Comparison of ENCODE assay signal across 18 cellular contexts in the genomic region with DNA sequence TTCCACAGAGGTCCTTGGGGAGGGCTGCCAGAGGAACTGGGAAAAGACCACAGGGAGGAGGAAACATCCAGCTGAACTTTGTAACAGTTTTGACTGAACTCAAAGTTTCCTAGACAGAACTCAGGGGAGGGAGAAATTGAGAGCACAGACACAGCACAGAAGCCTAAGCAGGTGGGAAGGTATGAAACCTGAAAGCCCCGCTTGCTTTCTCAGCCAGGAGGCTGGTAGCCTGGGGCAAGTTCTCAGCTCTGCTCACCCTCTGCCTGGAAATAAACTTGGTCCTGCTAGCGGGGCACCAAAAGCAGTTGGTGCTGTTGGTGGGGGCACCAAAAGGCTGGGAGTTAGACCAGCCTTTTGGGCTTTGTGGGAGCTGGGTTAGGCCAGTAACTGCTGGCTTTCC. TPM values are rescaled to one million over a fixed set of nuclear protein-coding genes. Genes with fewer than 3 reads are reported as not detected.
DNase-seq lines count a peak whose midpoint lies in the region; ATAC-seq and TF ChIP-seq lines count a peak whose summit lies in the region.
"Had no signal": no experiment of that assay in that cellular context is flagged by ENCODE, and none has a peak within 500 bp of the region (broad histone marks: within the 10 kb centered on the region; RNA-seq: fewer than 3 reads in every experiment).

No MANE protein-coding gene starts in this region.

- H3K27ac ChIP-seq in MM.1S (ENCODE audit: low read length) (no peak overlapping the region), transverse colon (peak overlapping the region; percentile 22 to 61 (median 45))
- H3K27ac ChIP-seq: 22Rv1, GM23248 had no signal

- H3K9me2 ChIP-seq in MM.1S (replicated peaks; ENCODE audit: insufficient read depth, low read length), result no peaks in the 10 kb centered on the region

- H3K4me2 ChIP-seq in MM.1S (ENCODE audit: low read depth, low read length), result 0 out of 2 replicates have a peak overlapping the region, but pooled peaks have one; percentile 18

- DNase-seq in DMS79 treated with DMSO at 0.1 percent for 48 hours (lab: John Stamatoyannopoulos, UW), result peak; percentile 28
- DNase-seq in DMS79 (lab: John Stamatoyannopoulos, UW), result no peak
- peak; percentile 28 for DNase-seq in MM.1S
- DNase-seq in left colon, result no peak
- DNase-seq in transverse colon, result no peak
- DNase-seq in SW480 (ENCODE audit: low spot score), result no peak
- no peak for DNase-seq in activated effector memory CD4-positive, alpha-beta T cell treated with anti-CD3 and anti-CD28 coated beads, Interleukin-2, amount 50 U/mL, for 16 hours
- DNase-seq: C1 segment of cervical spinal cord; CD4-positive, alpha-beta memory T cell; DMS153; GM23248; KG1 had no signal

- WGBS in transverse colon (ENCODE audit: low coverage in 1 of 2), 2 donors, result 67% methylated on average over 2 of the region's 2 CpGs; no CpG with 5 or more reads in 1 of the 2 donors

- H3K9me3 ChIP-seq in MM.1S (replicated peaks; ENCODE audit: insufficient read depth, low read length), result no peaks in the 10 kb centered on the region
- no peaks in the 10 kb centered on the region for H3K9me3 ChIP-seq in transverse colon

- peaks cover 20% of the 10 kb centered on the region for H3K4me1 ChIP-seq in MM.1S (ENCODE audit: low read length)
- H3K4me1 ChIP-seq in transverse colon, result peaks cover 0 to 41% (median 25%) of the 10 kb centered on the region in 4 donors

- ATAC-seq in left colon (peak; percentile 36), GM21526 (IDR thresholded peaks at IDR 0.05; ENCODE audit: low FRiP score, unreplicated experiment) (no peak)
- ATAC-seq: HCT116 had no signal

- TF ChIP-seq CTCF in MM.1S (IDR thresholded peaks at IDR 0.05; ENCODE audit: low read length), result no peak
- no peak for TF ChIP-seq CTCF in transverse colon (IDR thresholded peaks at IDR 0.05)

- intact Hi-C loops in left colon (cut with DNase I, micrococcal nuclease), result no loop called here
- intact Hi-C loops in transverse colon (cut with DNase I; ENCODE audit: low total_unique reads), result no loop called here

- H3K36me3 ChIP-seq in MM.1S (replicated peaks; ENCODE audit: insufficient read depth, low read length), result no peaks in the 10 kb centered on the region
- H3K36me3 ChIP-seq in transverse colon, result no peaks in the 10 kb centered on the region

- H3K9ac ChIP-seq in MM.1S (ENCODE audit: low read length), result no peak overlapping the region
- H3K9ac ChIP-seq: GM23248 had no signal

- no peak for TF ChIP-seq POLR2A in transverse colon (IDR thresholded peaks at IDR 0.05)

- H3K4me3 ChIP-seq in MM.1S (ENCODE audit: low read length) (no peak overlapping the region), transverse colon (no peak overlapping the region)
- H3K4me3 ChIP-seq: GM23248 had no signal

- no peaks in the 10 kb centered on the region for H3K79me2 ChIP-seq in MM.1S (ENCODE audit: low read length)

- H3K27me3 ChIP-seq in MM.1S (replicated peaks; ENCODE audit: insufficient read depth, low read length), result no peaks in the 10 kb centered on the region; the same call in 1 of the 2 replicates
- no peaks in the 10 kb centered on the region for H3K27me3 ChIP-seq in transverse colon

- TF ChIP-seq EP300 in transverse colon (IDR thresholded peaks at IDR 0.05; ENCODE audit: low read depth), result no peak

- in situ Hi-C loops in transverse colon (cut with MboI; ENCODE audit: low pct_ligation_motif_present in 1 of 4, low pct_unique_long_range_greater_than_20kb in 1 of 4, low sequenced_read_pairs in 3 of 4), result no loop called here

- no peak overlapping the region for H2AFZ ChIP-seq in MM.1S (ENCODE audit: low read length)
- H2AFZ ChIP-seq: GM23248 had no signal

- no peaks in the 10 kb centered on the region for H4K20me1 ChIP-seq in MM.1S (ENCODE audit: insufficient read depth, low read length)

- peaks cover 10% of the 10 kb centered on the region for H3F3A ChIP-seq in MM.1S (ENCODE audit: insufficient read depth, low read length)

RNA-seq across cellular contexts. Expression of gene OR4E1, which starts 25.9 kb away (rescaled TPM):
- not detected for total RNA-seq in left colon
- not detected for total RNA-seq in transverse colon
- total RNA-seq: A673; CD4-positive, alpha-beta memory T cell; Daoy; GM23248; HT-29 had no signal

RNA-seq across cellular contexts. Expression of gene OR4E2, which starts 45.9 kb away (rescaled TPM):
- total RNA-seq in left colon, result not detected
- not detected for total RNA-seq in transverse colon
- total RNA-seq: CD4-positive, alpha-beta memory T cell; Daoy; GM23248; HT-29 had no signal

Comparison
In these comparisons a context has a peak if more than half of its experiments do, and no peak if none do; other contexts are left out.
1. DNase-seq: peak in DMS79 treated with DMSO at 0.1 percent for 48 hours (single experiment) and MM.1S (single experiment); none in DMS79 (single experiment), left colon (0 of 2), transverse colon (single experiment), SW480 (single experiment) and activated effector memory CD4-positive, alpha-beta T cell treated with anti-CD3 and anti-CD28 coated beads, Interleukin-2, amount 50 U/mL, for 16 hours (single experiment).